20 cellular contexts compared by ENCODE assay signal in the genomic region with DNA sequence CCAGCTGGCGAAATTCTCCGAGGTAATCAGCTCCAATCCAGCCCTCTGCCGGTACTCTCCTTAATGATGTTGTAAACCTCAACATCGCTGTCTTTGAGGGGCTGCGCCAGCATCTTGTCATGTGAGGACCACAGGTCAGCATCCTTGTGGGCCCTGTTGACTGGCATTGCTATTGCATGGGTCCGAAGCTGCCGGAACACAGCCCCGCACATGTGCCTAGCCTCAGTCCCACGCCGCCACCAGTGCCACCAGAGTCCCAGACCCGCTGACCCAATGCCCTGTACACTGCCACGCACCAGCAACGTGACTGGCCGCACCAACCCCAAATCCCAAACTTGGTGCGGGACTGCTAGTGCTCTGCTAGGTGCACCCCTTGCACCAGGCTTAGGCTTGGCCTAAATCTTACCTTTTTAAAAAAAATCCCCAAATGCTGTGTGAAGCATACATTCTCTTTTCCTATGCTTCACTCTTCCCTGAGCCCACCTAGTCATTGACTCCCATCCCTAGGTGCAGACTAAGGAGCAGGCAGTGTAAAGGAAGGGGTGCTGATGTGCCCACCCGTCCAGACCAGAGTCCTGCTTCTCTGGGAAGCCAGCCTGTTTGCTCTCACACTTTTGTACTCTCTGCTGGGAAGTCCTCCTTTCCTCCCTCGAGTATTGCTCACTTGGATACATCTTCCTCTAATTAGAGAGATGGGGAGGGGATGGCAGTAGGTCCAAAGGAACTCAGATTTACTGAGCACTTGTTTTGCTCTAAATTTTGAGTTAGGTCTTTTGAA.
"Had no signal": no experiment of that assay in that cellular context is flagged by ENCODE, and none has a peak within 500 bp of the region (broad histone marks: within the 10 kb centered on the region; RNA-seq: fewer than 3 reads in every experiment).

No MANE protein-coding gene starts in this region.

- H3K4me3 Mint-ChIP-seq: activated CD4-positive, alpha-beta memory T cell treated with anti-CD3 and anti-CD28 coated beads for 36 hours; activated CD4-positive, alpha-beta T cell treated with anti-CD3 and anti-CD28 coated beads, Interleukin-2, amount 10 ng/mL, durations not matched to agents 7 days and 5 days; activated naive CD4-positive, alpha-beta T cell treated with anti-CD3 and anti-CD28 coated beads, Interleukin-2, amount 50 U/mL, for 24 hours; activated T-cell treated with anti-CD3 and anti-CD28 coated beads, Interleukin-2, amount 50 U/mL, for 72 hours; IgD-negative memory B cell; T-cell had no signal

- H3K27me3 Mint-ChIP-seq: activated CD4-positive, alpha-beta memory T cell treated with anti-CD3 and anti-CD28 coated beads for 36 hours; activated CD4-positive, alpha-beta T cell treated with anti-CD3 and anti-CD28 coated beads, Interleukin-2, amount 10 ng/mL, durations not matched to agents 7 days and 5 days; activated naive CD4-positive, alpha-beta T cell treated with anti-CD3 and anti-CD28 coated beads, Interleukin-2, amount 50 U/mL, for 24 hours; IgD-negative memory B cell; T-cell had no signal

- H3K9me3 Mint-ChIP-seq: activated CD4-positive, alpha-beta memory T cell treated with anti-CD3 and anti-CD28 coated beads for 36 hours; activated CD4-positive, alpha-beta T cell treated with anti-CD3 and anti-CD28 coated beads, Interleukin-2, amount 10 ng/mL, durations not matched to agents 7 days and 5 days; activated naive CD4-positive, alpha-beta T cell treated with anti-CD3 and anti-CD28 coated beads, Interleukin-2, amount 50 U/mL, for 24 hours; activated T-cell treated with anti-CD3 and anti-CD28 coated beads, Interleukin-2, amount 50 U/mL, for 72 hours; T-cell had no signal

- H3K27ac Mint-ChIP-seq: activated CD4-positive, alpha-beta memory T cell treated with anti-CD3 and anti-CD28 coated beads for 36 hours; activated CD4-positive, alpha-beta T cell treated with anti-CD3 and anti-CD28 coated beads, Interleukin-2, amount 10 ng/mL, durations not matched to agents 7 days and 5 days; activated T-cell treated with anti-CD3 and anti-CD28 coated beads, Interleukin-2, amount 50 U/mL, for 72 hours; IgD-negative memory B cell; T-cell had no signal

- DNase-seq: activated CD4-positive, alpha-beta memory T cell treated with anti-CD3 and anti-CD28 coated beads for 36 hours; activated CD4-positive, alpha-beta T cell treated with anti-CD3 and anti-CD28 coated beads, Interleukin-2, amount 10 ng/mL, durations not matched to agents 7 days and 5 days; activated CD4-positive, CD25-positive, alpha-beta regulatory T cell; activated CD8-positive, alpha-beta memory T cell treated with anti-CD3 and anti-CD28 coated beads, Interleukin-2, amount 50 U/mL, for 4 hours; activated T-cell treated with anti-CD3 and anti-CD28 coated beads, Interleukin-2, amount 50 U/mL, for 72 hours; aorta; KG1; MM.1S; NCI-H1105; NCI-H1436; NCI-H187; NCI-H2081; NCI-H510A treated with DMSO at 0.1 percent for 48 hours; NCI-H69; NK-92 treated with Interleukin-12 subunit alpha and Interleukin-12 subunit beta, amount 100 ng/mL, for 24 hours; PC-3; SHP77 treated with DMSO at 0.1 percent for 48 hours; T-cell had no signal

- ATAC-seq: activated T-cell treated with anti-CD3 and anti-CD28 coated beads, Interleukin-2, amount 50 U/mL, for 72 hours; PC-3; T-cell had no signal
